In genomic region chr17:17356149-17356930, GRCh38 we compare ENCODE assay signal across 9 cellular contexts. TPM values are rescaled to one million over a fixed set of nuclear protein-coding genes. Genes with fewer than 3 reads are reported as not detected.
DNase-seq lines count a peak whose midpoint lies in the region; ATAC-seq, FAIRE-seq and TF ChIP-seq lines count a peak whose summit lies in the region.
"Had no signal": no experiment of that assay in that cellular context is flagged by ENCODE, and none has a peak within 500 bp of the region (broad histone marks: within the 10 kb centered on the region; RNA-seq: fewer than 3 reads in every experiment).

No MANE protein-coding gene starts in this region.

- peaks cover 11% of the 10 kb centered on the region for H3K4me1 Mint-ChIP-seq in neural crest cell
- H3K4me1 Mint-ChIP-seq in stimulated activated naive CD8-positive, alpha-beta T cell treated with anti-CD3 and anti-CD28 coated beads, Interleukin-15, amount 100 ng/mL, for 72 hours: peaks cover 11% of the 10 kb centered on the region

- TF ChIP-seq CTCF in fibroblast of pulmonary artery (IDR thresholded peaks at IDR 0.05; ENCODE audit: low read length, missing control alignments) (no peak), neural crest cell (conservative IDR thresholded peaks at IDR 0.05) (peak; percentile 98)

- no peak for FAIRE-seq in RCC 7860 (lab: Jason Lieb, UNC)
- FAIRE-seq: colon had no signal

- no peaks in the 10 kb centered on the region for H3K27me3 Mint-ChIP-seq in neural crest cell (ENCODE audit: low read depth)
- no peaks in the 10 kb centered on the region for H3K27me3 Mint-ChIP-seq in stimulated activated naive CD8-positive, alpha-beta T cell treated with anti-CD3 and anti-CD28 coated beads, Interleukin-15, amount 100 ng/mL, for 72 hours

- DNase-seq in DMS79 (lab: John Stamatoyannopoulos, UW): peak; percentile 58
- DNase-seq in LHCN-M2 (ENCODE audit: low read depth): peak; percentile 75
- DNase-seq in RCC 7860 (ENCODE audit: low spot score): peak; percentile 45
- peak; percentile 37 for DNase-seq in activated T-helper 1 cell treated with Interleukin-2 at 50 U/mL for 16 hours (ENCODE audit: low read depth)
- peak; percentile 91 for DNase-seq in fibroblast of pulmonary artery (ENCODE audit: low read depth)
- peak; percentile 77 for DNase-seq in neural crest cell (ENCODE audit: low read depth, low spot score)
- peak; percentile 68 to 78 for DNase-seq in stimulated activated naive CD8-positive, alpha-beta T cell treated with anti-CD3 and anti-CD28 coated beads, Interleukin-15, amount 100 ng/mL, for 72 hours

- peak; percentile 86 for ATAC-seq in stimulated activated naive CD8-positive, alpha-beta T cell treated with anti-CD3 and anti-CD28 coated beads, Interleukin-15, amount 100 ng/mL, for 72 hours
- ATAC-seq in HG03571 (IDR thresholded peaks at IDR 0.05; ENCODE audit: unreplicated experiment): no peak

- peaks cover 8% of the 10 kb centered on the region for H3K9me3 Mint-ChIP-seq in neural crest cell
- peaks cover 0 to 8% of the 10 kb centered on the region in 2 donors for H3K9me3 Mint-ChIP-seq in stimulated activated naive CD8-positive, alpha-beta T cell treated with anti-CD3 and anti-CD28 coated beads, Interleukin-15, amount 100 ng/mL, for 72 hours

- H3K4me3 Mint-ChIP-seq in neural crest cell: no peak overlapping the region
- H3K4me3 Mint-ChIP-seq in stimulated activated naive CD8-positive, alpha-beta T cell treated with anti-CD3 and anti-CD28 coated beads, Interleukin-15, amount 100 ng/mL, for 72 hours: no peak overlapping the region

- no peak overlapping the region for H3K4me3 ChIP-seq in fibroblast of pulmonary artery (replicated peaks; ENCODE audit: low read depth, low read length)

- H3K36me3 Mint-ChIP-seq in neural crest cell (ENCODE audit: low read depth): peaks cover 2% of the 10 kb centered on the region

- H3K27ac Mint-ChIP-seq in neural crest cell (ENCODE audit: unreplicated experiment): no peak overlapping the region
- peak overlapping the region in 1 of 2 donors; percentile 87 for H3K27ac Mint-ChIP-seq in stimulated activated naive CD8-positive, alpha-beta T cell treated with anti-CD3 and anti-CD28 coated beads, Interleukin-15, amount 100 ng/mL, for 72 hours

RNA-seq across cellular contexts. Expression of gene NT5M, which starts 53.2 kb away (rescaled TPM):
- total RNA-seq in LHCN-M2 (2014; rRNA removed) (4.5 and 5.5 TPM in 2 replicates), neural crest cell (8.4 and 10.3 TPM in 2 replicates)
- 1.9 TPM for polyA plus RNA-seq in LHCN-M2 (2012)

Comparison
In these comparisons a context has a peak if more than half of its experiments do, and no peak if none do; other contexts are left out.
1. DNase-seq: peak in every context shown above with its lines; median percentile 91 in fibroblast of pulmonary artery; 77 in neural crest cell; 75 in LHCN-M2; 73 in stimulated activated naive CD8-positive, alpha-beta T cell treated with anti-CD3 and anti-CD28 coated beads, Interleukin-15, amount 100 ng/mL, for 72 hours; 58 in DMS79; 45 in RCC 7860; 37 in activated T-helper 1 cell treated with Interleukin-2 at 50 U/mL for 16 hours.